ENCODE assay signal across 8 cellular contexts in genomic region chr13:114128624-114129522, GRCh38. TPM values are rescaled to one million over a fixed set of nuclear protein-coding genes. Genes with fewer than 3 reads are reported as not detected.
DNase-seq lines count a peak whose midpoint lies in the region; ATAC-seq and TF ChIP-seq lines count a peak whose summit lies in the region.

No MANE protein-coding gene starts in this region.

- no peak for TF ChIP-seq CTCF in Panc1 (IDR thresholded peaks at IDR 0.05)

- H3K4me3 Mint-ChIP-seq in activated T-helper 2 cell treated with anti-CD3 and anti-CD28 coated beads, Interferon-gamma antibody, Interleukin-2, Interleukin-4, amounts not matched to agents 10 μg/mL and 5 μg/mL and 100 μg/mL, durations not matched to agents 14 hours and 24 hours and 36 hours (ENCODE audit: low read depth) = peak overlapping the region; percentile 60

- CTCF ChIA-PET in Panc1 (lab: Charles Lee) = no interaction called here

- H3K9me3 Mint-ChIP-seq in activated T-helper 2 cell treated with anti-CD3 and anti-CD28 coated beads, Interferon-gamma antibody, Interleukin-2, Interleukin-4, amounts not matched to agents 10 μg/mL and 5 μg/mL and 100 μg/mL, durations not matched to agents 14 hours and 24 hours and 36 hours = peaks cover 4% of the 10 kb centered on the region

- H3K4me3 ChIP-seq in Panc1 (ENCODE audit: low read depth in 2 of 2, low read length in 2 of 2) = peak overlapping the region; percentile 81 to 85

- H3K27ac ChIP-seq in Panc1 (ENCODE audit: low read length) = peak overlapping the region; percentile 95

- H3K27me3 Mint-ChIP-seq in activated T-helper 2 cell treated with anti-CD3 and anti-CD28 coated beads, Interferon-gamma antibody, Interleukin-2, Interleukin-4, amounts not matched to agents 10 μg/mL and 5 μg/mL and 100 μg/mL, durations not matched to agents 14 hours and 24 hours and 36 hours (ENCODE audit: low read depth) = peaks cover 5% of the 10 kb centered on the region

- H3K4me1 Mint-ChIP-seq in activated T-helper 2 cell treated with anti-CD3 and anti-CD28 coated beads, Interferon-gamma antibody, Interleukin-2, Interleukin-4, amounts not matched to agents 10 μg/mL and 5 μg/mL and 100 μg/mL, durations not matched to agents 14 hours and 24 hours and 36 hours (ENCODE audit: low read depth) = peaks cover 55% of the 10 kb centered on the region

- DNase-seq in Panc1 (ENCODE audit: low read depth, low spot score) (no peak), glomerular visceral epithelial cell (ENCODE audit: extremely low spot score) (peak; percentile 92), sciatic nerve (ENCODE audit: low spot score) (peak; percentile 84), middle frontal gyrus (ENCODE audit: extremely low spot score, low spot score) (no peak), NCI-H748 (lab: John Stamatoyannopoulos, UW; ENCODE audit: unreplicated experiment) (no peak)
- DNase-seq in activated T-helper 2 cell treated with anti-CD3 and anti-CD28 coated beads, Interferon-gamma antibody, Interleukin-2, Interleukin-4, amounts not matched to agents 10 μg/mL and 5 μg/mL and 100 μg/mL, durations not matched to agents 14 hours and 24 hours and 36 hours (ENCODE audit: low spot score) = peak; percentile 83

- no peaks in the 10 kb centered on the region for H3K9me3 ChIP-seq in Panc1 (ENCODE audit: control insufficient read depth, insufficient read depth, low read depth, low read length)

- no peaks in the 10 kb centered on the region for H3K27me3 ChIP-seq in Panc1 (ENCODE audit: control insufficient read depth, insufficient read depth, low read length)

- POLR2A ChIA-PET in Panc1 (lab: Charles Lee) = no interaction called here

- peak overlapping the region; percentile 84 for H3K27ac Mint-ChIP-seq in activated T-helper 2 cell treated with anti-CD3 and anti-CD28 coated beads, Interferon-gamma antibody, Interleukin-2, Interleukin-4, amounts not matched to agents 10 μg/mL and 5 μg/mL and 100 μg/mL, durations not matched to agents 14 hours and 24 hours and 36 hours

- H3K36me3 Mint-ChIP-seq in activated T-helper 2 cell treated with anti-CD3 and anti-CD28 coated beads, Interferon-gamma antibody, Interleukin-2, Interleukin-4, amounts not matched to agents 10 μg/mL and 5 μg/mL and 100 μg/mL, durations not matched to agents 14 hours and 24 hours and 36 hours (ENCODE audit: low read depth) = peaks cover 30% of the 10 kb centered on the region

- intact Hi-C loops in Panc1 (cut with micrococcal nuclease; ENCODE audit: unreplicated experiment) (loop anchor here (5.0 kb wide), 1 partner anchor 98 kb away; no protein-coding TSS in a partner anchor), sciatic nerve (cut with DNase I) (no loop called here)
- intact Hi-C loops in activated T-helper 2 cell treated with anti-CD3 and anti-CD28 coated beads, Interferon-gamma antibody, Interleukin-2, Interleukin-4, amounts not matched to agents 10 μg/mL and 5 μg/mL and 100 μg/mL, durations not matched to agents 14 hours and 24 hours and 36 hours (cut with micrococcal nuclease) = loop anchor here (1.0 to 5.0 kb wide), 3 partner anchors 11 to 103 kb away; partner anchors contain the start of gene CDC16

- H3K36me3 ChIP-seq in Panc1 (ENCODE audit: control insufficient read depth, insufficient read depth, low read length) = no peaks in the 10 kb centered on the region

- H3K4me1 ChIP-seq in Panc1 (ENCODE audit: control insufficient read depth, insufficient read depth, low read length) = peaks cover 47% of the 10 kb centered on the region

- in situ Hi-C loops in Panc1 (cut with HindIII; ENCODE audit: low pct_unique_long_range_greater_than_20kb, low sequenced_read_pairs) = no loop called here

- peak; percentile 62 for ATAC-seq in GM18502 (IDR thresholded peaks at IDR 0.05; ENCODE audit: poor library complexity, unreplicated experiment)
- ATAC-seq in HG02884 (IDR thresholded peaks at IDR 0.05; ENCODE audit: unreplicated experiment) = peak; percentile 55
- ATAC-seq in Panc1 = peak; percentile 52
- ATAC-seq in sciatic nerve = peak; percentile 65

- TSS peak; percentile 32 for BruUV-seq in Panc1 (replicated peaks; lab: Mats Ljungman, UMichigan)

RNA-seq across cellular contexts. Expression of gene RASA3, which starts 3.5 kb away (rescaled TPM):
- total RNA-seq in Panc1 (2021; ENCODE audit: unreplicated experiment) = 33.7 TPM
- polyA plus RNA-seq in Panc1 (2012; ENCODE audit: insufficient read length) = 38.4 TPM
- 13.7 and 13.9 TPM in 2 replicates for total RNA-seq in activated T-helper 2 cell treated with anti-CD3 and anti-CD28 coated beads, Interferon-gamma antibody, Interleukin-2, Interleukin-4, amounts not matched to agents 10 μg/mL and 5 μg/mL and 100 μg/mL, durations not matched to agents 14 hours and 24 hours and 36 hours
- total RNA-seq in sciatic nerve = 47.6 TPM

RNA-seq across cellular contexts. Expression of gene CFAP97D2, which starts 50.2 kb away (rescaled TPM):
- not detected for total RNA-seq in Panc1 (2021; ENCODE audit: unreplicated experiment)
- polyA plus RNA-seq in Panc1 (2012; ENCODE audit: insufficient read length) = not detected
- not detected in 2 replicates for total RNA-seq in activated T-helper 2 cell treated with anti-CD3 and anti-CD28 coated beads, Interferon-gamma antibody, Interleukin-2, Interleukin-4, amounts not matched to agents 10 μg/mL and 5 μg/mL and 100 μg/mL, durations not matched to agents 14 hours and 24 hours and 36 hours
- total RNA-seq in sciatic nerve = not detected

Comparison
In these comparisons a context has a peak if more than half of its experiments do, and no peak if none do; other contexts are left out.
1. DNase-seq: peak in activated T-helper 2 cell treated with anti-CD3 and anti-CD28 coated beads, Interferon-gamma antibody, Interleukin-2, Interleukin-4, amounts not matched to agents 10 μg/mL and 5 μg/mL and 100 μg/mL, durations not matched to agents 14 hours and 24 hours and 36 hours (single experiment), glomerular visceral epithelial cell (single experiment) and sciatic nerve (single experiment); none in Panc1 (single experiment), middle frontal gyrus (single experiment) and NCI-H748 (single experiment).
2. Peak in every context shown above with its lines, with median percentiles within 50 percentile points of each other: ATAC-seq.